ENCODE assay signal across 1 cellular context in the genomic region with DNA sequence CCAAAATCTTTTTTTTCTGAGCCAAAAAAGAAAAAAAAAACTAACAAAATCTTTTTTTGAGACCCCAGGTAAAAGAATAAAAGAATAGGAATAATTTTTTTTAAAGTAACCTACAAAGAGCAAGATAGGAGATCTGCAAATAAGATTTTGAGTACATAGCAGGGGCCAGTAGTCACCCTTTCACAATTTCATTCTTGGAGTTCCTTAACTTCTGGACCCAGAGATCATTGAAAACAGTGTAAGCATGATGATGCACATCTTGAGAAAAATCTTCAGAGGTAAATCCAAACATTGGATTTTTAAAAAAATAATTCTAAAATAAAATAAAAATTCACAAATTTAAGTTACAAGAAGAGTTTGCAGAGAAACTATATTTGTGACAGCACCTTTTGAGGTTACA.
TF ChIP-seq lines count a peak whose summit lies in the region.

No MANE protein-coding gene starts in this region.

TF ChIP-seq in IMR-90, 13 proteins besides CTCF, POLR2A, EP300 and RAD21:
- TF ChIP-seq NFE2L2 (IDR thresholded peaks at IDR 0.05; ENCODE audit: low read depth, low read length) (peak; percentile 74; the same call in 1 of the 2 replicates), MAZ (IDR thresholded peaks at IDR 0.05; ENCODE audit: borderline replicate concordance, low read depth, low read length) (no peak)
TF ChIP-seq in IMR-90: peak in this region for 1.
